ENCODE assay signal across 10 cellular contexts in the genomic region with DNA sequence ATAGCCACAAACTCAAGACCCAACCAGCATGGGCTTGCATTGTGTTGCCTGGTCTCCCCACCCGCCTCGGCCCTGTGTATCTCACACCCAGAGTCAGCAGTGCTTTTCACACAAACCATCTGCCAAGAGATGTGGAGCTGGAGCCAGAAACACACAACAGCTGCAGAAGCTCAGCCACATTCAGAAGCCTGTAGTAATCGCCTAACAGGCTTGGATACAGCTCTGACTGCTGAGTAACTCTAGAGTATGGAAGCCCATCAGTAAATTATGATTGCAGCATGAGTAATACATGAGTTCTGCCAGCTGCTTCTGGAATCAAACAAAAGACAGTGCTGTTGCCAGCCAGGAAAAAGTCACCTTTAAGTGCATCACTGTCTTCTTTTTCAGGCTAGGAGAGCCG. TPM values are rescaled to one million over a fixed set of nuclear protein-coding genes. Genes with fewer than 3 reads are reported as not detected.
DNase-seq lines count a peak whose midpoint lies in the region; ATAC-seq and TF ChIP-seq lines count a peak whose summit lies in the region.
"Had no signal": no experiment of that assay in that cellular context is flagged by ENCODE, and none has a peak within 500 bp of the region (broad histone marks: within the 10 kb centered on the region; RNA-seq: fewer than 3 reads in every experiment).

No MANE protein-coding gene starts in this region.

- no peak for DNase-seq in GM23338 (ENCODE audit: low spot score)
- DNase-seq in SJSA1 (ENCODE audit: low read depth in 1 of 2, low spot score in 2 of 2): peak; percentile 47 to 49
- DNase-seq in Right ventricle myocardium superior: peak; percentile 73
- peak; percentile 71 to 72 for DNase-seq in gastrocnemius medialis
- no peak for DNase-seq in GM13976 (ENCODE audit: low spot score)
- DNase-seq in NCI-H510A (lab: John Stamatoyannopoulos, UW): no peak
- DNase-seq in SW480 (ENCODE audit: low spot score): no peak
- DNase-seq in T-helper 1 cell: no peak

- H3K4me3 ChIP-seq in GM23338: no peak overlapping the region
- H3K4me3 ChIP-seq in SJSA1: no peak overlapping the region
- H3K4me3 ChIP-seq in gastrocnemius medialis: no peak overlapping the region
- H3K4me3 ChIP-seq: vagina had no signal

- H3K9me3 Mint-ChIP-seq in GM23338: no peaks in the 10 kb centered on the region
- H3K9me3 Mint-ChIP-seq: memory B cell had no signal

- H3K4me2 ChIP-seq in GM23338: no peak overlapping the region

- H3K36me3 Mint-ChIP-seq in GM23338 (ENCODE audit: low read depth): no peaks in the 10 kb centered on the region
- H3K36me3 Mint-ChIP-seq: memory B cell had no signal

- H3K4me1 ChIP-seq in GM23338 (ENCODE audit: insufficient read depth) (no peaks in the 10 kb centered on the region), SJSA1 (replicated peaks) (peaks cover 16% of the 10 kb centered on the region), gastrocnemius medialis (peaks cover 16 to 27% of the 10 kb centered on the region in 2 donors)

- no peaks in the 10 kb centered on the region for H3K79me2 ChIP-seq in GM23338 (replicated peaks; ENCODE audit: insufficient read depth)

- H4K20me1 ChIP-seq in GM23338 (replicated peaks; ENCODE audit: insufficient read depth): no peaks in the 10 kb centered on the region

- H2AFZ ChIP-seq in GM23338: 0 out of 2 replicates have a peak overlapping the region, but pooled peaks have one; percentile 18

- ATAC-seq in GM23338 (no peak), Right ventricle myocardium superior (ENCODE audit: poor library complexity) (peak; percentile 97), gastrocnemius medialis (peak; percentile 93)

- H3K27ac ChIP-seq in GM23338 (ENCODE audit: low read depth) (no peak overlapping the region), SJSA1 (no peak overlapping the region; the same call in 1 of the 2 replicates), gastrocnemius medialis (peak overlapping the region; percentile 59 to 89 (median 74))
- H3K27ac ChIP-seq: vagina had no signal

- TF ChIP-seq CTCF in GM23338 (conservative IDR thresholded peaks at IDR 0.05; ENCODE audit: low read depth in 2 of 2) (no peak), gastrocnemius medialis (IDR thresholded peaks at IDR 0.05 in 4 of 5, conservative IDR thresholded peaks at IDR 0.05 in 1 of 5) (no peak), GM13976 (IDR thresholded peaks at IDR 0.05; ENCODE audit: borderline replicate concordance, control extremely low read depth, extremely low read depth, insufficient read depth, missing control alignments) (no peak)

- no peaks in the 10 kb centered on the region for H3K9me2 ChIP-seq in GM23338 (ENCODE audit: insufficient read depth)

- TF ChIP-seq POLR2A in gastrocnemius medialis (IDR thresholded peaks at IDR 0.05): no peak

- no peaks in the 10 kb centered on the region for H3F3A ChIP-seq in GM23338 (replicated peaks; ENCODE audit: low read depth)

- no peak overlapping the region for H3K27ac Mint-ChIP-seq in GM23338
- H3K27ac Mint-ChIP-seq: memory B cell had no signal

- H3K4me1 Mint-ChIP-seq in GM23338: peaks cover 11% of the 10 kb centered on the region
- H3K4me1 Mint-ChIP-seq: memory B cell had no signal

- in situ Hi-C loops in gastrocnemius medialis (cut with MboI; ENCODE audit: low sequenced_read_pairs in 4 of 4): loop anchor here in 1 of 4 donors (25.0 kb wide), 1 partner anchor 88 kb away; no protein-coding TSS in a partner anchor
- in situ Hi-C loops in GM13976 (cut with MboI; ENCODE audit: low sequenced_read_pairs, unreplicated experiment): no loop called here

- H3K9me3 ChIP-seq in SJSA1 (replicated peaks) (no peaks in the 10 kb centered on the region), gastrocnemius medialis (no peaks in the 10 kb centered on the region)
- H3K9me3 ChIP-seq: vagina had no signal

- H3K27me3 ChIP-seq in GM23338 (ENCODE audit: insufficient read depth): no peaks in the 10 kb centered on the region
- no peaks in the 10 kb centered on the region for H3K27me3 ChIP-seq in SJSA1 (replicated peaks)
- H3K27me3 ChIP-seq in gastrocnemius medialis: no peaks in the 10 kb centered on the region
- H3K27me3 ChIP-seq: vagina had no signal

- intact Hi-C loops in Right ventricle myocardium superior (cut with DNase I): loop anchor here (10.0 kb wide), 1 partner anchor 50 kb away; no protein-coding TSS in a partner anchor
- intact Hi-C loops in gastrocnemius medialis (cut with DNase I; ENCODE audit: low total_unique reads): no loop called here

- no peaks in the 10 kb centered on the region for H3K27me3 Mint-ChIP-seq in GM23338 (ENCODE audit: insufficient read depth, low read depth, poor library complexity)

- H3K36me3 ChIP-seq in GM23338 (ENCODE audit: insufficient read depth) (no peaks in the 10 kb centered on the region), SJSA1 (no peaks in the 10 kb centered on the region), gastrocnemius medialis (no peaks in the 10 kb centered on the region)
- H3K36me3 ChIP-seq: vagina had no signal

- H3K4me3 Mint-ChIP-seq in GM23338: no peak overlapping the region
- H3K4me3 Mint-ChIP-seq: memory B cell had no signal

TF ChIP-seq in GM23338, 12 proteins besides CTCF, POLR2A, EP300 and RAD21 (continues in another document):
- TF ChIP-seq, protein P1, sequence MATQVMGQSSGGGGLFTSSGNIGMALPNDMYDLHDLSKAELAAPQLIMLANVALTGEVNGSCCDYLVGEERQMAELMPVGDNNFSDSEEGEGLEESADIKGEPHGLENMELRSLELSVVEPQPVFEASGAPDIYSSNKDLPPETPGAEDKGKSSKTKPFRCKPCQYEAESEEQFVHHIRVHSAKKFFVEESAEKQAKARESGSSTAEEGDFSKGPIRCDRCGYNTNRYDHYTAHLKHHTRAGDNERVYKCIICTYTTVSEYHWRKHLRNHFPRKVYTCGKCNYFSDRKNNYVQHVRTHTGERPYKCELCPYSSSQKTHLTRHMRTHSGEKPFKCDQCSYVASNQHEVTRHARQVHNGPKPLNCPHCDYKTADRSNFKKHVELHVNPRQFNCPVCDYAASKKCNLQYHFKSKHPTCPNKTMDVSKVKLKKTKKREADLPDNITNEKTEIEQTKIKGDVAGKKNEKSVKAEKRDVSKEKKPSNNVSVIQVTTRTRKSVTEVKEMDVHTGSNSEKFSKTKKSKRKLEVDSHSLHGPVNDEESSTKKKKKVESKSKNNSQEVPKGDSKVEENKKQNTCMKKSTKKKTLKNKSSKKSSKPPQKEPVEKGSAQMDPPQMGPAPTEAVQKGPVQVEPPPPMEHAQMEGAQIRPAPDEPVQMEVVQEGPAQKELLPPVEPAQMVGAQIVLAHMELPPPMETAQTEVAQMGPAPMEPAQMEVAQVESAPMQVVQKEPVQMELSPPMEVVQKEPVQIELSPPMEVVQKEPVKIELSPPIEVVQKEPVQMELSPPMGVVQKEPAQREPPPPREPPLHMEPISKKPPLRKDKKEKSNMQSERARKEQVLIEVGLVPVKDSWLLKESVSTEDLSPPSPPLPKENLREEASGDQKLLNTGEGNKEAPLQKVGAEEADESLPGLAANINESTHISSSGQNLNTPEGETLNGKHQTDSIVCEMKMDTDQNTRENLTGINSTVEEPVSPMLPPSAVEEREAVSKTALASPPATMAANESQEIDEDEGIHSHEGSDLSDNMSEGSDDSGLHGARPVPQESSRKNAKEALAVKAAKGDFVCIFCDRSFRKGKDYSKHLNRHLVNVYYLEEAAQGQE (IDR thresholded peaks at IDR 0.05; ENCODE audit: unreplicated experiment): no peak
- TF ChIP-seq EZH2phosphoT487 (IDR thresholded peaks at IDR 0.05; ENCODE audit: unreplicated experiment) (no peak), STAT1 (IDR thresholded peaks at IDR 0.05; ENCODE audit: unreplicated experiment) (no peak), ZNF331 (CRISPR knock-in tag; IDR thresholded peaks at IDR 0.05; ENCODE audit: low read depth) (no peak), POLR2AphosphoS5 (IDR thresholded peaks at IDR 0.05; ENCODE audit: low read depth) (no peak)
- TF ChIP-seq, protein P2, sequence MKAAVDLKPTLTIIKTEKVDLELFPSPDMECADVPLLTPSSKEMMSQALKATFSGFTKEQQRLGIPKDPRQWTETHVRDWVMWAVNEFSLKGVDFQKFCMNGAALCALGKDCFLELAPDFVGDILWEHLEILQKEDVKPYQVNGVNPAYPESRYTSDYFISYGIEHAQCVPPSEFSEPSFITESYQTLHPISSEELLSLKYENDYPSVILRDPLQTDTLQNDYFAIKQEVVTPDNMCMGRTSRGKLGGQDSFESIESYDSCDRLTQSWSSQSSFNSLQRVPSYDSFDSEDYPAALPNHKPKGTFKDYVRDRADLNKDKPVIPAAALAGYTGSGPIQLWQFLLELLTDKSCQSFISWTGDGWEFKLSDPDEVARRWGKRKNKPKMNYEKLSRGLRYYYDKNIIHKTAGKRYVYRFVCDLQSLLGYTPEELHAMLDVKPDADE (IDR thresholded peaks at IDR 0.05): no peak

RNA-seq across cellular contexts. Expression of a gene that starts 16.0 kb away (rescaled TPM):
- 7.9 and 9.4 TPM in 2 replicates for total RNA-seq in GM23338 (2014; rRNA removed; shearing (Covaris generic))
- 1.5 and 1.9 TPM in 2 replicates for polyA plus RNA-seq in GM23338 (2016; fragmentation: Nextera tagmentation; extraction: Ambion mirVana)
- total RNA-seq in SJSA1 (2014; rRNA removed; shearing (Covaris generic)): 3.2 and 4.0 TPM in 2 replicates
- total RNA-seq in Right ventricle myocardium superior (19.1 TPM), gastrocnemius medialis (1 to 10 TPM; 8.1 to 9.0 (median 8.4) TPM)

Comparison
In these comparisons a context has a peak if more than half of its experiments do, and no peak if none do; other contexts are left out.
1. DNase-seq: peak in SJSA1 (2 of 2), Right ventricle myocardium superior (single experiment) and gastrocnemius medialis (2 of 2); none in GM23338 (single experiment), GM13976 (single experiment), NCI-H510A (single experiment), SW480 (single experiment) and T-helper 1 cell (0 of 5).
2. H3K27ac ChIP-seq: peak in gastrocnemius medialis (4 of 4); none in GM23338 (single experiment) and SJSA1 (single experiment).